ENCODE assay signal across 26 cellular contexts in genomic region chr3:129984124-129984523, GRCh38. TPM values are rescaled to one million over a fixed set of nuclear protein-coding genes. Genes with fewer than 3 reads are reported as not detected.
DNase-seq lines count a peak whose midpoint lies in the region; ATAC-seq, FAIRE-seq and TF ChIP-seq lines count a peak whose summit lies in the region.
"Had no signal": no experiment of that assay in that cellular context is flagged by ENCODE, and none has a peak within 500 bp of the region (broad histone marks: within the 10 kb centered on the region; RNA-seq: fewer than 3 reads in every experiment).

No MANE protein-coding gene starts in this region.

- intact Hi-C loops in K562 (cut with micrococcal nuclease) = no loop called here
- intact Hi-C loops in activated naive CD4-positive, alpha-beta T cell treated with anti-CD3 and anti-CD28 coated beads for 36 hours (cut with micrococcal nuclease) = no loop called here

- H3K36me3 Mint-ChIP-seq in activated naive CD4-positive, alpha-beta T cell treated with anti-CD3 and anti-CD28 coated beads for 36 hours (ENCODE audit: low read depth) = no peaks in the 10 kb centered on the region
- H3K36me3 Mint-ChIP-seq: CD4-positive, alpha-beta memory T cell; naive thymus-derived CD4-positive, alpha-beta T cell; T-cell had no signal

- no peak overlapping the region for H3K27ac Mint-ChIP-seq in activated naive CD4-positive, alpha-beta T cell treated with anti-CD3 and anti-CD28 coated beads for 36 hours
- H3K27ac Mint-ChIP-seq: activated naive CD8-positive, alpha-beta T cell treated with anti-CD3 and anti-CD28 coated beads, Interleukin-2, amount 50 U/mL, for 24 hours; CD4-positive, alpha-beta memory T cell; dendritic cell treated with granulocyte-macrophage colony-stimulating factor and Interleukin-4, amounts not matched to agents 40 ng/mL and 50 ng/mL, for 4 days; naive thymus-derived CD4-positive, alpha-beta T cell; T-cell had no signal

- DNase-seq in EH (ENCODE audit: low read depth) (peak; percentile 31), K562 (ENCODE audit: extremely low read depth in 1 of 4, low spot score in 3 of 4) (no peak), mesenchymal stem cell (peak; percentile 6), right atrium auricular region (ENCODE audit: low spot score) (no peak)
- no peak for DNase-seq in stimulated activated naive CD4-positive, alpha-beta T cell (lab: John Stamatoyannopoulos, UW)
- DNase-seq in activated naive CD4-positive, alpha-beta T cell treated with anti-CD3 and anti-CD28 coated beads for 36 hours = no peak
- DNase-seq: activated CD8-positive, alpha-beta memory T cell treated with anti-CD3 and anti-CD28 coated beads, Interleukin-2, amount 50 U/mL, for 48 hours; activated effector memory CD4-positive, alpha-beta T cell treated with Interleukin-2 at 50 U/mL for 16 hours; activated naive CD8-positive, alpha-beta T cell treated with anti-CD3 and anti-CD28 coated beads, Interleukin-2, amount 50 U/mL, for 24 hours; CD4-positive, alpha-beta memory T cell; DMS153; naive thymus-derived CD4-positive, alpha-beta T cell; NCI-H1436; NCI-H69; SHP77; T-cell had no signal

- FAIRE-seq in K562 (lab: Jason Lieb, UNC) = no peak
- FAIRE-seq: endothelial cell of umbilical vein, keratinocyte had no signal

- H3K36me3 ChIP-seq in HEK293 (ENCODE audit: control insufficient read depth in 2 of 2, insufficient read depth in 1 of 2, low read length in 2 of 2) = no peaks in the 10 kb centered on the region
- H3K36me3 ChIP-seq in K562 (ENCODE audit: control insufficient read depth, insufficient read depth, low read length) = no peaks in the 10 kb centered on the region
- no peaks in the 10 kb centered on the region for H3K36me3 ChIP-seq in mesenchymal stem cell (ENCODE audit: control insufficient read depth in 1 of 2, insufficient read depth in 2 of 2, low read depth in 1 of 2, low read length in 2 of 2)
- no peaks in the 10 kb centered on the region for H3K36me3 ChIP-seq in right atrium auricular region
- H3K36me3 ChIP-seq: breast epithelium, HAP-1, thoracic aorta had no signal

- H3K23ac ChIP-seq in mesenchymal stem cell (ENCODE audit: low read length in 2 of 2) = no peak overlapping the region

- H3K27me3 Mint-ChIP-seq in activated naive CD4-positive, alpha-beta T cell treated with anti-CD3 and anti-CD28 coated beads for 36 hours (ENCODE audit: low read depth) = no peaks in the 10 kb centered on the region
- H3K27me3 Mint-ChIP-seq: activated naive CD8-positive, alpha-beta T cell treated with anti-CD3 and anti-CD28 coated beads, Interleukin-2, amount 50 U/mL, for 24 hours; dendritic cell treated with granulocyte-macrophage colony-stimulating factor and Interleukin-4, amounts not matched to agents 40 ng/mL and 50 ng/mL, for 4 days; T-cell had no signal

- no peak overlapping the region for H2AK5ac ChIP-seq in mesenchymal stem cell (ENCODE audit: low read length, severe bottlenecking)

- no peaks in the 10 kb centered on the region for H3K9me3 Mint-ChIP-seq in activated naive CD4-positive, alpha-beta T cell treated with anti-CD3 and anti-CD28 coated beads for 36 hours
- H3K9me3 Mint-ChIP-seq: activated naive CD8-positive, alpha-beta T cell treated with anti-CD3 and anti-CD28 coated beads, Interleukin-2, amount 50 U/mL, for 24 hours; CD4-positive, alpha-beta memory T cell; dendritic cell treated with granulocyte-macrophage colony-stimulating factor and Interleukin-4, amounts not matched to agents 40 ng/mL and 50 ng/mL, for 4 days; T-cell had no signal

- POLR2A ChIA-PET in HEK293 (lab: Yijun Ruan, JAX) (no interaction called here), K562 (lab: Yijun Ruan, JAX) (no interaction called here)

- H2BK120ac ChIP-seq in mesenchymal stem cell (ENCODE audit: low read depth, low read length) = no peak overlapping the region

- TF ChIP-seq CTCF in HEK293 (tag by site-specific recombination; IDR thresholded peaks at IDR 0.05) (no peak), K562 (IDR thresholded peaks at IDR 0.05 in 2 of 3, conservative IDR thresholded peaks at IDR 0.05 in 1 of 3; ENCODE audit: insufficient read depth in 2 of 3, low read depth in 1 of 3, low read length in 3 of 3) (no peak), right atrium auricular region (IDR thresholded peaks at IDR 0.05) (no peak)

- no peaks in the 10 kb centered on the region for H3K79me1 ChIP-seq in mesenchymal stem cell (replicated peaks; ENCODE audit: low read length, poor library complexity, severe bottlenecking)

- in situ Hi-C loops in K562 (cut with MboI) = no loop called here

- CTCF ChIA-PET in HEK293 (lab: Yijun Ruan, JAX) (no interaction called here), K562 (lab: Yijun Ruan, JAX; ENCODE audit: low intra/inter-chr PET ratio) (no interaction called here)
- CTCF ChIA-PET in activated naive CD4-positive, alpha-beta T cell treated with anti-CD3 and anti-CD28 coated beads for 36 hours (lab: Charles Lee) = interaction anchor here (0.6 to 2.5 kb wide), 2 partner anchors 42 to 261 kb away, joined by 5 to 9 read pairs; no protein-coding TSS in a partner anchor

- ATAC-seq in K562 = no peak
- ATAC-seq: naive thymus-derived CD4-positive, alpha-beta T cell; sciatic nerve; T-cell had no signal

- no peak overlapping the region for H2BK15ac ChIP-seq in mesenchymal stem cell (ENCODE audit: low read depth, poor library complexity, severe bottlenecking)

- H2AFZ ChIP-seq in K562 (ENCODE audit: low read depth, low read length) (no peak overlapping the region), mesenchymal stem cell (ENCODE audit: low read depth, low read length) (no peak overlapping the region)
- H2AFZ ChIP-seq: hepatocyte, parathyroid adenoma had no signal

- no peaks in the 10 kb centered on the region for H3K9me1 ChIP-seq in K562 (ENCODE audit: control insufficient read depth, insufficient read depth, low read length)

- H3K27ac ChIP-seq in HEK293 (ENCODE audit: extremely low read depth, low read depth, low read length) (no peak overlapping the region), K562 (ENCODE audit: extremely low read depth, low read depth, low read length) (no peak overlapping the region), mesenchymal stem cell (ENCODE audit: low read length, poor library complexity, severe bottlenecking) (no peak overlapping the region), right atrium auricular region (no peak overlapping the region)
- H3K27ac ChIP-seq: breast epithelium, hepatocyte, parathyroid adenoma, thoracic aorta had no signal

- H3K9me3 ChIP-seq in HEK293 (ENCODE audit: control insufficient read depth, insufficient read depth, low read depth, low read length) = no peaks in the 10 kb centered on the region
- no peaks in the 10 kb centered on the region for H3K9me3 ChIP-seq in K562 (replicated peaks; ENCODE audit: control insufficient read depth, insufficient read depth, low read depth, low read length)
- no peaks in the 10 kb centered on the region for H3K9me3 ChIP-seq in mesenchymal stem cell (ENCODE audit: control insufficient read depth, low read length)
- H3K9me3 ChIP-seq in right atrium auricular region = no peaks in the 10 kb centered on the region
- H3K9me3 ChIP-seq: breast epithelium, HAP-1, thoracic aorta had no signal

- no peak overlapping the region for H3K14ac ChIP-seq in mesenchymal stem cell (ENCODE audit: low read length in 2 of 2)

- TF ChIP-seq POLR2A in K562 (conservative IDR thresholded peaks at IDR 0.05) = no peak

- H3K4me3 ChIP-seq in HEK293 (ENCODE audit: low read depth, low read length) (no peak overlapping the region), K562 (no peak overlapping the region), mesenchymal stem cell (ENCODE audit: insufficient read depth in 1 of 2, low read depth in 1 of 2, low read length in 2 of 2) (no peak overlapping the region), right atrium auricular region (no peak overlapping the region)
- H3K4me3 ChIP-seq: breast epithelium, HAP-1, hepatocyte, thoracic aorta had no signal

- H3K79me2 ChIP-seq in K562 (ENCODE audit: control insufficient read depth, insufficient read depth, low read length) = no peaks in the 10 kb centered on the region
- H3K79me2 ChIP-seq: hepatocyte, parathyroid adenoma had no signal

- no peaks in the 10 kb centered on the region for H3K4me1 Mint-ChIP-seq in activated naive CD4-positive, alpha-beta T cell treated with anti-CD3 and anti-CD28 coated beads for 36 hours (ENCODE audit: low read depth)
- H3K4me1 Mint-ChIP-seq: activated naive CD8-positive, alpha-beta T cell treated with anti-CD3 and anti-CD28 coated beads, Interleukin-2, amount 50 U/mL, for 24 hours; CD4-positive, alpha-beta memory T cell; naive thymus-derived CD4-positive, alpha-beta T cell; T-cell had no signal

- no peak overlapping the region for H3K9ac ChIP-seq in K562 (ENCODE audit: insufficient read depth in 1 of 2, low read depth in 2 of 2, low read length in 2 of 2)
- H3K9ac ChIP-seq in mesenchymal stem cell (ENCODE audit: low read length) = no peak overlapping the region
- H3K9ac ChIP-seq: parathyroid adenoma had no signal

- no peak overlapping the region for H4K91ac ChIP-seq in mesenchymal stem cell (ENCODE audit: low read length)

- no peak overlapping the region for H3K18ac ChIP-seq in mesenchymal stem cell (ENCODE audit: low read depth in 1 of 2, low read length in 2 of 2)

- H4K20me1 ChIP-seq in K562 (replicated peaks; ENCODE audit: control insufficient read depth, insufficient read depth, low read length) = no peaks in the 10 kb centered on the region

- no peak overlapping the region for H2BK5ac ChIP-seq in mesenchymal stem cell (ENCODE audit: low read depth, low read length, poor library complexity, severe bottlenecking)

- H3K27me3 ChIP-seq in K562 (ENCODE audit: control insufficient read depth in 2 of 2, insufficient read depth in 2 of 2, low read length in 2 of 2) (peaks cover 10 to 60% of the 10 kb centered on the region in 2 experiments; a peak in 4 of 5 replicates), mesenchymal stem cell (ENCODE audit: control insufficient read depth in 1 of 2, insufficient read depth in 1 of 2, low read length in 2 of 2) (peaks cover 50 to 54% of the 10 kb centered on the region in 2 experiments), right atrium auricular region (no peaks in the 10 kb centered on the region)

- no peak overlapping the region for H3K4me3 Mint-ChIP-seq in activated naive CD4-positive, alpha-beta T cell treated with anti-CD3 and anti-CD28 coated beads for 36 hours
- H3K4me3 Mint-ChIP-seq: activated naive CD8-positive, alpha-beta T cell treated with anti-CD3 and anti-CD28 coated beads, Interleukin-2, amount 50 U/mL, for 24 hours; CD4-positive, alpha-beta memory T cell; dendritic cell treated with granulocyte-macrophage colony-stimulating factor and Interleukin-4, amounts not matched to agents 40 ng/mL and 50 ng/mL, for 4 days; naive thymus-derived CD4-positive, alpha-beta T cell; T-cell had no signal

- TF ChIP-seq EP300 in K562 (IDR thresholded peaks at IDR 0.05; ENCODE audit: low read length) = no peak

- H2BK12ac ChIP-seq in mesenchymal stem cell (ENCODE audit: low read length in 2 of 2) = no peak overlapping the region

- H3K4me1 ChIP-seq in HEK293 (ENCODE audit: control insufficient read depth, insufficient read depth, low read length) (no peaks in the 10 kb centered on the region), K562 (replicated peaks in 1 of 2; ENCODE audit: control insufficient read depth in 2 of 2, insufficient read depth in 2 of 2, low read length in 2 of 2) (no peaks in the 10 kb centered on the region), mesenchymal stem cell (ENCODE audit: control insufficient read depth, insufficient read depth, low read depth, low read length) (no peaks in the 10 kb centered on the region), right atrium auricular region (peaks cover 0 to 11% of the 10 kb centered on the region in 2 donors)
- H3K4me1 ChIP-seq: breast epithelium, HAP-1, parathyroid adenoma had no signal

- no peak overlapping the region for H3K4me2 ChIP-seq in K562 (ENCODE audit: insufficient read depth, low read length)
- H3K4me2 ChIP-seq in mesenchymal stem cell (ENCODE audit: low read length, poor library complexity, severe bottlenecking) = no peak overlapping the region
- H3K4me2 ChIP-seq: hepatocyte had no signal

- BruUV-seq in K562 (replicated peaks; lab: Mats Ljungman, UMichigan) = no TSS peak

- 0% methylated on average over 3 of the region's 3 CpGs for WGBS in K562 (ENCODE audit: insufficient coverage, low coverage, missing lambda C conversion rate)
- WGBS in mesenchymal stem cell = 64% methylated on average over 3 of the region's 3 CpGs

- TF ChIP-seq RAD21 in K562 (CRISPR knock-in tag; conservative IDR thresholded peaks at IDR 0.05 in 1 of 2, IDR thresholded peaks at IDR 0.05 in 1 of 2) = no peak

- no peak overlapping the region for H3K4ac ChIP-seq in mesenchymal stem cell (ENCODE audit: low read depth in 1 of 2, low read length in 2 of 2)

- H4K8ac ChIP-seq in mesenchymal stem cell (ENCODE audit: low read length) = no peak overlapping the region

RNA-seq across cellular contexts. Expression of gene TRH, which starts 9.6 kb away (rescaled TPM):
- total RNA-seq in K562 (2011; cell fraction: chromatin; rRNA removed; ENCODE audit: low replicate concordance) = not detected in 2 replicates
- total RNA-seq in K562 (2011; cell fraction: nucleolus; rRNA removed) = not detected in 2 replicates
- not detected in 2 replicates for total RNA-seq in K562 (2011; cell fraction: nucleoplasm; rRNA removed)
- total RNA-seq in K562 (2014; rRNA removed) (not detected in 2 replicates), K562 (2014; rRNA removed; fragmentation: Illumina TruSeq; extraction: Trizol) (not detected in 2 replicates), K562 (2015; rRNA removed; fragmentation: Illumina TruSeq; extraction: Trizol) (not detected in 2 replicates), K562 (2021) (not detected in 2 replicates), right atrium auricular region (under 1 TPM in 1 of 2 donors, not detected in 1; 0.55 TPM)
- polyA plus RNA-seq in K562 (2011; rRNA removed) (not detected in 2 replicates), K562 (2014; fragmentation: Illumina TruSeq; extraction: Trizol) (not detected in 2 replicates), K562 (2014; fragmentation: Nextera tagmentation; extraction: Ambion mirVana) (not detected), K562 (2014; rRNA removed) (not detected in 2 replicates)
- not detected in 2 replicates for polyA plus RNA-seq in K562 (2011; cell fraction: cytosol; rRNA removed)
- not detected in 2 replicates for polyA plus RNA-seq in K562 (2011; cell fraction: nucleus; rRNA removed)
- polyA plus RNA-seq in K562 (2012) = not detected in 2 replicates
- polyA minus RNA-seq in K562 (2011; rRNA and poly(A)+ RNA removed) = not detected in 2 replicates
- polyA minus RNA-seq in K562 (2011; cell fraction: cytosol; rRNA and poly(A)+ RNA removed) = not detected in 2 replicates
- not detected in 2 replicates for polyA minus RNA-seq in K562 (2011; cell fraction: nucleus; rRNA and poly(A)+ RNA removed)
- polyA plus RNA-seq in mesenchymal stem cell (2013, experiment 1 of 2) = not detected
- polyA plus RNA-seq in mesenchymal stem cell (2013, experiment 2 of 2) = not detected
- not detected for total RNA-seq in activated naive CD4-positive, alpha-beta T cell treated with anti-CD3 and anti-CD28 coated beads for 36 hours
- total RNA-seq: breast epithelium; CD4-positive, alpha-beta memory T cell; endothelial cell of umbilical vein; hepatocyte; naive thymus-derived CD4-positive, alpha-beta T cell; sciatic nerve; T-cell; thoracic aorta had no signal
- polyA plus RNA-seq: CD4-positive, alpha-beta memory T cell; endothelial cell of umbilical vein; keratinocyte; naive thymus-derived CD4-positive, alpha-beta T cell had no signal

Comparison
In these comparisons a context has a peak if more than half of its experiments do, and no peak if none do; other contexts are left out.
1. DNase-seq: peak in EH (single experiment) and mesenchymal stem cell (single experiment); none in K562 (0 of 4), right atrium auricular region (single experiment), stimulated activated naive CD4-positive, alpha-beta T cell (0 of 6) and activated naive CD4-positive, alpha-beta T cell treated with anti-CD3 and anti-CD28 coated beads for 36 hours (single experiment).